14 cellular contexts compared by ENCODE assay signal in the genomic region with DNA sequence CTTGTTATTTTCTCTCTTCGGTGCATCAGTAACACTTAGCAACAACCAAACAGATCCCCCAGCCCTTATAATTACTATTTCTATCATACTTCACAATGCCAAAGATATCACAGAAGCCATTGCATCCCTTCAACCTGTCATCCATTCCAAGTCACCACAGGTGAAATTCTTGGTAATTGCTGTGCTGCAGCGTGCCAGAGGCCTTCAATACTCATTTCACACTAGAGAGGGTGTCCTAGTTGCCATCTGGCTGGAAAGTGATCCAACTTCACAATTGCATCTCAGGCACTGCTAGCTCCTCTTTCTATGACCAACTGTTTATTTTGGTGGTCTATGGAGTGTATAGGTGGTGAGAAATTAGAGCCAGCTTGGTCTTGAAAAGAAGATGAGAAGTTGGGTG.
"Had no signal": no experiment of that assay in that cellular context is flagged by ENCODE, and none has a peak within 500 bp of the region (broad histone marks: within the 10 kb centered on the region; RNA-seq: fewer than 3 reads in every experiment).

No MANE protein-coding gene starts in this region.

- DNase-seq: effector memory CD4-positive, alpha-beta T cell; heart left ventricle; hippocampal formation; mucosa of descending colon; naive thymus-derived CD8-positive, alpha-beta T cell; nucleus accumbens; ovary; small intestine; stimulated activated CD4-positive, alpha-beta T cell treated with anti-CD3 and anti-CD28 coated beads, Interleukin-12 subunit alpha, Interleukin-12 subunit beta, amount 100 ng/mL, for 4 hours; stimulated activated naive CD4-positive, alpha-beta T cell; stomach; transverse colon had no signal

- H3K36me3 ChIP-seq: heart left ventricle, ovary, right atrium auricular region, stomach, thoracic aorta, transverse colon had no signal

- H3K4me1 ChIP-seq: heart left ventricle, right atrium auricular region, stomach, transverse colon had no signal

- H3K27ac ChIP-seq: heart left ventricle, ovary, right atrium auricular region, stomach, thoracic aorta, transverse colon had no signal

- H3K4me3 ChIP-seq: heart left ventricle, mucosa of descending colon, ovary, right atrium auricular region, stomach, thoracic aorta, transverse colon had no signal

- H3K27me3 ChIP-seq: heart left ventricle, ovary, right atrium auricular region, stomach, transverse colon had no signal

- H3K9me3 ChIP-seq: heart left ventricle, mucosa of descending colon, ovary, right atrium auricular region, thoracic aorta, transverse colon had no signal
